In the genomic region with DNA sequence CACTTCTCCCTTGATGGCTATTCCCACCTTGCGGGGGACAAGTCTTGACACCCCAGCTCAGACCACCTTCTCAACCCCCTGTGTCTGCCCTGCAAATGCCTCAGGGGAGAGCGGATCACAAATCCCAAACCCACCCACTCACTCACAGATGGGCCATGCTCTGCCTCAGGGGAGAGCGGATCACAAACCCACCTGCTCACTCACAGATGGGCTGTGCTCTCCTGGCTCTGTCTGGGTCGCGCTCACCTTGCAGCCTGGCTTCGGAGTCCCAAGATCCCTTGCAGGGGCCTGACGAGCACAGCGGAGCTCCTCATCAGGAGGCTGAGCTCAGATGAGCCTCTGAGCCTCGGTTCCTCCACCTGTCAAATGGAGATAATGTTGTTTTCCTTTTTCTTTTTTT, we compare ENCODE assay signal across 1 cellular context.
TF ChIP-seq lines count a peak whose summit lies in the region.

No MANE protein-coding gene starts in this region.

TF ChIP-seq in HepG2, 621 proteins besides CTCF, POLR2A, EP300 and RAD21 (continued from another document):
- TF ChIP-seq, protein P1, sequence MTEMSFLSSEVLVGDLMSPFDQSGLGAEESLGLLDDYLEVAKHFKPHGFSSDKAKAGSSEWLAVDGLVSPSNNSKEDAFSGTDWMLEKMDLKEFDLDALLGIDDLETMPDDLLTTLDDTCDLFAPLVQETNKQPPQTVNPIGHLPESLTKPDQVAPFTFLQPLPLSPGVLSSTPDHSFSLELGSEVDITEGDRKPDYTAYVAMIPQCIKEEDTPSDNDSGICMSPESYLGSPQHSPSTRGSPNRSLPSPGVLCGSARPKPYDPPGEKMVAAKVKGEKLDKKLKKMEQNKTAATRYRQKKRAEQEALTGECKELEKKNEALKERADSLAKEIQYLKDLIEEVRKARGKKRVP (CRISPR knock-in tag; IDR thresholded peaks at IDR 0.05) = no peak
- TF ChIP-seq U2AF1 (optimal IDR thresholded peaks at IDR 0.05; ENCODE audit: low read depth, low read length) (no peak), ZSCAN12 (CRISPR knock-in tag; IDR thresholded peaks at IDR 0.05) (no peak), PPARG (CRISPR knock-in tag; conservative IDR thresholded peaks at IDR 0.05) (no peak), ZNF34 (CRISPR knock-in tag; IDR thresholded peaks at IDR 0.05; ENCODE audit: borderline replicate concordance) (no peak), DNMT1 (CRISPR knock-in tag; IDR thresholded peaks at IDR 0.05) (no peak)
- TF ChIP-seq, protein P2, sequence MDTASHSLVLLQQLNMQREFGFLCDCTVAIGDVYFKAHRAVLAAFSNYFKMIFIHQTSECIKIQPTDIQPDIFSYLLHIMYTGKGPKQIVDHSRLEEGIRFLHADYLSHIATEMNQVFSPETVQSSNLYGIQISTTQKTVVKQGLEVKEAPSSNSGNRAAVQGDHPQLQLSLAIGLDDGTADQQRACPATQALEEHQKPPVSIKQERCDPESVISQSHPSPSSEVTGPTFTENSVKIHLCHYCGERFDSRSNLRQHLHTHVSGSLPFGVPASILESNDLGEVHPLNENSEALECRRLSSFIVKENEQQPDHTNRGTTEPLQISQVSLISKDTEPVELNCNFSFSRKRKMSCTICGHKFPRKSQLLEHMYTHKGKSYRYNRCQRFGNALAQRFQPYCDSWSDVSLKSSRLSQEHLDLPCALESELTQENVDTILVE (CRISPR knock-in tag; IDR thresholded peaks at IDR 0.05) = no peak
